15 cellular contexts compared by ENCODE assay signal in genomic region chr2:18849841-18850578, GRCh38.
DNase-seq lines count a peak whose midpoint lies in the region; ATAC-seq and TF ChIP-seq lines count a peak whose summit lies in the region.
"Had no signal": no experiment of that assay in that cellular context is flagged by ENCODE, and none has a peak within 500 bp of the region (broad histone marks: within the 10 kb centered on the region; RNA-seq: fewer than 3 reads in every experiment).

No MANE protein-coding gene starts in this region.

- H3K27me3 ChIP-seq in mammary epithelial cell (ENCODE audit: insufficient read depth, low read length) (no peaks in the 10 kb centered on the region), breast epithelium (no peaks in the 10 kb centered on the region), right cardiac atrium (ENCODE audit: control insufficient read depth, insufficient read depth) (no peaks in the 10 kb centered on the region)
- H3K27me3 ChIP-seq: adrenal gland, gastrocnemius medialis, testis had no signal

- H3K9me3 Mint-ChIP-seq in activated T-helper 1 cell treated with anti-CD3 and anti-CD28 coated beads, Interleukin-12 subunit alpha, Interleukin-12 subunit beta, Interleukin-2, Interleukin-4 antibody, amounts not matched to agents 30 ng/mL and 10 ng/mL and 1 ng/mL, durations not matched to agents 14 hours and 24 hours and 36 hours, result no peaks in the 10 kb centered on the region
- peaks cover 0 to 6% (median 2%) of the 10 kb centered on the region in 6 donors for H3K9me3 Mint-ChIP-seq in immature natural killer cell

- peak; percentile 24 for DNase-seq in mammary epithelial cell
- no peak for DNase-seq in breast epithelium (ENCODE audit: low spot score in 2 of 2)
- DNase-seq in activated T-helper 1 cell treated with anti-CD3 and anti-CD28 coated beads, Interleukin-12 subunit alpha, Interleukin-12 subunit beta, Interleukin-2, Interleukin-4 antibody, amounts not matched to agents 30 ng/mL and 10 ng/mL and 1 ng/mL, durations not matched to agents 14 hours and 24 hours and 36 hours (ENCODE audit: low spot score), result no peak
- DNase-seq in immature natural killer cell, result no peak
- DNase-seq in right cardiac atrium, result no peak
- DNase-seq in GM03348 (ENCODE audit: low spot score), result no peak
- DNase-seq: adrenal gland; cortex of kidney; gastrocnemius medialis; kidney; naive thymus-derived CD4-positive, alpha-beta T cell; NCI-H345; testis had no signal

- H3K79me2 ChIP-seq in mammary epithelial cell (ENCODE audit: insufficient read depth, low read length), result no peaks in the 10 kb centered on the region

- no peak for TF ChIP-seq POLR2A in breast epithelium (IDR thresholded peaks at IDR 0.05)

- H3K4me1 Mint-ChIP-seq in activated T-helper 1 cell treated with anti-CD3 and anti-CD28 coated beads, Interleukin-12 subunit alpha, Interleukin-12 subunit beta, Interleukin-2, Interleukin-4 antibody, amounts not matched to agents 30 ng/mL and 10 ng/mL and 1 ng/mL, durations not matched to agents 14 hours and 24 hours and 36 hours (ENCODE audit: low read depth), result no peaks in the 10 kb centered on the region
- H3K4me1 Mint-ChIP-seq in immature natural killer cell, result no peaks in the 10 kb centered on the region
- H3K4me1 Mint-ChIP-seq: naive thymus-derived CD4-positive, alpha-beta T cell had no signal

- H3K27ac ChIP-seq in mammary epithelial cell (ENCODE audit: insufficient read depth, low read depth, low read length) (no peak overlapping the region), breast epithelium (no peak overlapping the region), right cardiac atrium (ENCODE audit: low read length) (no peak overlapping the region)
- H3K27ac ChIP-seq: adrenal gland, gastrocnemius medialis, testis had no signal

- no peak overlapping the region for H3K9ac ChIP-seq in mammary epithelial cell (ENCODE audit: insufficient read depth, low read length)

- WGBS in mammary epithelial cell (ENCODE audit: low coverage, missing lambda C conversion rate), result 78% methylated on average over 2 of the region's 2 CpGs
- WGBS in right cardiac atrium, result 73% methylated on average over 2 of the region's 2 CpGs

- no peak overlapping the region for H3K27ac Mint-ChIP-seq in activated T-helper 1 cell treated with anti-CD3 and anti-CD28 coated beads, Interleukin-12 subunit alpha, Interleukin-12 subunit beta, Interleukin-2, Interleukin-4 antibody, amounts not matched to agents 30 ng/mL and 10 ng/mL and 1 ng/mL, durations not matched to agents 14 hours and 24 hours and 36 hours
- H3K27ac Mint-ChIP-seq in immature natural killer cell, result no peak overlapping the region
- H3K27ac Mint-ChIP-seq: naive thymus-derived CD4-positive, alpha-beta T cell had no signal

- no peak overlapping the region for H3K4me3 ChIP-seq in mammary epithelial cell (replicated peaks in 1 of 3; ENCODE audit: insufficient read depth in 1 of 3, low read depth in 2 of 3, low read length in 3 of 3)
- H3K4me3 ChIP-seq in breast epithelium, result no peak overlapping the region
- H3K4me3 ChIP-seq in right cardiac atrium (ENCODE audit: low read length), result no peak overlapping the region
- H3K4me3 ChIP-seq: adrenal gland, gastrocnemius medialis, testis had no signal

- TF ChIP-seq CTCF in mammary epithelial cell (conservative IDR thresholded peaks at IDR 0.05 in 1 of 2, IDR thresholded peaks at IDR 0.05 in 1 of 2; ENCODE audit: extremely low read depth in 1 of 2, insufficient read depth in 1 of 2, low read depth in 1 of 2, low read length in 2 of 2) (no peak), breast epithelium (IDR thresholded peaks at IDR 0.05) (no peak)

- no TSS peak for BruUV-seq in mammary epithelial cell (replicated peaks; lab: Mats Ljungman, UMichigan)

- dilution Hi-C loops in mammary epithelial cell (cut with HindIII; ENCODE audit: low sequenced_read_pairs), result no loop called here

- H3K4me1 ChIP-seq in mammary epithelial cell (ENCODE audit: insufficient read depth, low read length), result no peaks in the 10 kb centered on the region
- H3K4me1 ChIP-seq in breast epithelium, result no peaks in the 10 kb centered on the region
- H3K4me1 ChIP-seq in right cardiac atrium (ENCODE audit: control insufficient read depth, insufficient read depth, low read length), result no peaks in the 10 kb centered on the region
- H3K4me1 ChIP-seq: adrenal gland, gastrocnemius medialis had no signal

- no peaks in the 10 kb centered on the region for H4K20me1 ChIP-seq in mammary epithelial cell (ENCODE audit: insufficient read depth, low read length)

- in situ Hi-C loops in mammary epithelial cell (cut with MboI; ENCODE audit: low sequenced_read_pairs in 2 of 2), result loop anchor here in 1 of 2 donors (25.0 kb wide), 1 partner anchor 1012 kb away; no protein-coding TSS in a partner anchor

- H3K4me3 Mint-ChIP-seq in activated T-helper 1 cell treated with anti-CD3 and anti-CD28 coated beads, Interleukin-12 subunit alpha, Interleukin-12 subunit beta, Interleukin-2, Interleukin-4 antibody, amounts not matched to agents 30 ng/mL and 10 ng/mL and 1 ng/mL, durations not matched to agents 14 hours and 24 hours and 36 hours, result no peak overlapping the region
- H3K4me3 Mint-ChIP-seq in immature natural killer cell, result no peak overlapping the region
- H3K4me3 Mint-ChIP-seq: naive thymus-derived CD4-positive, alpha-beta T cell had no signal

- H3K4me2 ChIP-seq in mammary epithelial cell (ENCODE audit: insufficient read depth, low read depth, low read length), result no peak overlapping the region

- no peaks in the 10 kb centered on the region for H3K27me3 Mint-ChIP-seq in activated T-helper 1 cell treated with anti-CD3 and anti-CD28 coated beads, Interleukin-12 subunit alpha, Interleukin-12 subunit beta, Interleukin-2, Interleukin-4 antibody, amounts not matched to agents 30 ng/mL and 10 ng/mL and 1 ng/mL, durations not matched to agents 14 hours and 24 hours and 36 hours (ENCODE audit: insufficient read depth)
- H3K27me3 Mint-ChIP-seq in immature natural killer cell (ENCODE audit: low read depth in 3 of 3), result no peaks in the 10 kb centered on the region
- H3K27me3 Mint-ChIP-seq: naive thymus-derived CD4-positive, alpha-beta T cell had no signal

- no peaks in the 10 kb centered on the region for H3K36me3 Mint-ChIP-seq in activated T-helper 1 cell treated with anti-CD3 and anti-CD28 coated beads, Interleukin-12 subunit alpha, Interleukin-12 subunit beta, Interleukin-2, Interleukin-4 antibody, amounts not matched to agents 30 ng/mL and 10 ng/mL and 1 ng/mL, durations not matched to agents 14 hours and 24 hours and 36 hours (ENCODE audit: low read depth)
- H3K36me3 Mint-ChIP-seq in immature natural killer cell, result no peaks in the 10 kb centered on the region
- H3K36me3 Mint-ChIP-seq: naive thymus-derived CD4-positive, alpha-beta T cell had no signal

- CTCF ChIA-PET in mammary epithelial cell (lab: Charles Lee; ENCODE audit: low non-redundant PET), result no interaction called here

- intact Hi-C loops in mammary epithelial cell (cut with micrococcal nuclease) (loop anchor here (10.0 kb wide), 1 partner anchor 1015 kb away; no protein-coding TSS in a partner anchor), breast epithelium (cut with DNase I; ENCODE audit: low total_unique reads) (no loop called here), right cardiac atrium (cut with DNase I) (no loop called here)
- intact Hi-C loops in activated T-helper 1 cell treated with anti-CD3 and anti-CD28 coated beads, Interleukin-12 subunit alpha, Interleukin-12 subunit beta, Interleukin-2, Interleukin-4 antibody, amounts not matched to agents 30 ng/mL and 10 ng/mL and 1 ng/mL, durations not matched to agents 14 hours and 24 hours and 36 hours (cut with micrococcal nuclease), result no loop called here

- no peak overlapping the region for H2AFZ ChIP-seq in mammary epithelial cell (ENCODE audit: low read depth, low read length)

- H3K9me3 ChIP-seq in mammary epithelial cell (replicated peaks; ENCODE audit: insufficient read depth, low read length), result no peaks in the 10 kb centered on the region
- no peaks in the 10 kb centered on the region for H3K9me3 ChIP-seq in breast epithelium
- no peaks in the 10 kb centered on the region for H3K9me3 ChIP-seq in right cardiac atrium (ENCODE audit: control insufficient read depth, low read length)
- H3K9me3 ChIP-seq: adrenal gland, gastrocnemius medialis, testis had no signal

- H3K36me3 ChIP-seq in mammary epithelial cell (ENCODE audit: insufficient read depth, low read length), result no peaks in the 10 kb centered on the region
- H3K36me3 ChIP-seq in breast epithelium, result no peaks in the 10 kb centered on the region
- H3K36me3 ChIP-seq: adrenal gland, gastrocnemius medialis had no signal

- ATAC-seq in HG02678 (IDR thresholded peaks at IDR 0.05; ENCODE audit: unreplicated experiment), result peak; percentile 74
- peak; percentile 68 for ATAC-seq in HG03439 (IDR thresholded peaks at IDR 0.05; ENCODE audit: unreplicated experiment)
- no peak for ATAC-seq in right cardiac atrium
- ATAC-seq: gastrocnemius medialis; naive thymus-derived CD4-positive, alpha-beta T cell had no signal

Comparison
In these comparisons a context has a peak if more than half of its experiments do, and no peak if none do; other contexts are left out.
1. ATAC-seq: peak in HG02678 (single experiment) and HG03439 (single experiment); none in right cardiac atrium (0 of 2).